In the genomic region with DNA sequence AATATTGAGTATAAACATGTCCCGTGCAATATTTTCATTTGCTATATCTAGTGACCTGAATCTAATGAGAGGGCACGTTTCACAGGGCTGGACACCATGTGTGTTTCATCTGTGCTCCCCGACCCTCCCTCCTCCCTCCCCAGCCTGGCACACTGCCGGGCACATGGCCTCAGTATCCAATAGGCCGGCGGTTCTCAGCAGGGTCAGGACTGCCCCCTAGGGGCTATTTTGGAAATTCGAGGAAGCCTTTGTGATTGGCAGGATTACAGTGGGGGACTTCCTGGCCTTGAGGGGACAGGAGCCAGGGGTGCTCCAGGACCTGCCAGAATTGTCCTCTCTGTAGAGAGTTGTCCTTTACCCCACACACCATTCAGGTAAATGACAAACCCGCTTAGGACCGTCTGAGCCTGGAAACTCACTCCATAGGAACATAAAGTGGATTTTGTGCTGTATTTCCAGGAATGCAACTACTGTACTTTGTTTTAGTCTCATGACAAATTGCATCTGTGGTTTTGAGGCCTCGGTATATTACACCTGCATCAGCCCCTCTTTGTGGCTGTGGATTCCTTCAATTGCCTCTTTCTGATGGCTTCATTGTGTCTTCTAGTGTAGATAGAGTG, we compare ENCODE assay signal across 8 cellular contexts.
DNase-seq lines count a peak whose midpoint lies in the region; ATAC-seq and TF ChIP-seq lines count a peak whose summit lies in the region.

No MANE protein-coding gene starts in this region.

- WGBS in suprapubic skin: 29% methylated on average over 10 of the region's 10 CpGs

- TF ChIP-seq CTCF in AG09319 (IDR thresholded peaks at IDR 0.05; ENCODE audit: low read depth, low read length) (peak; percentile 69), suprapubic skin (IDR thresholded peaks at IDR 0.05) (peak in 1 of 2 donors; percentile 27)

- no peaks in the 10 kb centered on the region for H3K9me3 ChIP-seq in naive thymus-derived CD4-positive, alpha-beta T cell (ENCODE audit: control insufficient read depth in 2 of 3, low read length in 3 of 3)
- H3K9me3 ChIP-seq in suprapubic skin: no peaks in the 10 kb centered on the region

- H3K4me1 Mint-ChIP-seq in naive thymus-derived CD4-positive, alpha-beta T cell: peaks cover 0 to 17% (median 6%) of the 10 kb centered on the region in 7 donors

- TF ChIP-seq EP300 in suprapubic skin (IDR thresholded peaks at IDR 0.05): no peak

- H3K27ac ChIP-seq in naive thymus-derived CD4-positive, alpha-beta T cell (ENCODE audit: low read depth, low read length): no peak overlapping the region
- H3K27ac ChIP-seq in suprapubic skin: no peak overlapping the region

- H3K36me3 Mint-ChIP-seq in naive thymus-derived CD4-positive, alpha-beta T cell: no peaks in the 10 kb centered on the region

- no peak for TF ChIP-seq POLR2A in suprapubic skin (IDR thresholded peaks at IDR 0.05)

- peaks cover 0 to 9% (median 0%) of the 10 kb centered on the region in 5 donors for H3K27me3 Mint-ChIP-seq in naive thymus-derived CD4-positive, alpha-beta T cell

- intact Hi-C loops in naive thymus-derived CD4-positive, alpha-beta T cell (cut with micrococcal nuclease): loop anchor here in 1 of 2 donors (5.0 kb wide), 1 partner anchor 103 kb away; no protein-coding TSS in a partner anchor

- H3K27ac Mint-ChIP-seq in naive thymus-derived CD4-positive, alpha-beta T cell: peak overlapping the region in 1 of 9 donors; percentile 53

- peaks cover 0 to 4% (median 0%) of the 10 kb centered on the region in 11 donors for H3K9me3 Mint-ChIP-seq in naive thymus-derived CD4-positive, alpha-beta T cell

- no peak overlapping the region for H3K4me3 ChIP-seq in naive thymus-derived CD4-positive, alpha-beta T cell (ENCODE audit: low read length)
- H3K4me3 ChIP-seq in suprapubic skin: no peak overlapping the region

- CTCF ChIA-PET in naive thymus-derived CD4-positive, alpha-beta T cell (lab: Charles Lee): no interaction called here

- ATAC-seq in GM18868 (IDR thresholded peaks at IDR 0.05; ENCODE audit: unreplicated experiment) (peak; percentile 79), HG02571 (IDR thresholded peaks at IDR 0.05; ENCODE audit: unreplicated experiment) (no peak)
- peak; percentile 41 for ATAC-seq in naive thymus-derived CD4-positive, alpha-beta T cell

- H3K36me3 ChIP-seq in naive thymus-derived CD4-positive, alpha-beta T cell (ENCODE audit: control insufficient read depth in 2 of 3, insufficient read depth in 3 of 3, low read length in 3 of 3): no peaks in the 10 kb centered on the region
- H3K36me3 ChIP-seq in suprapubic skin: no peaks in the 10 kb centered on the region

- no peaks in the 10 kb centered on the region for H3K27me3 ChIP-seq in naive thymus-derived CD4-positive, alpha-beta T cell (ENCODE audit: control insufficient read depth in 2 of 2, insufficient read depth in 2 of 2, low read length in 2 of 2)
- H3K27me3 ChIP-seq in suprapubic skin: peaks cover 23% of the 10 kb centered on the region

- peaks cover 0 to 3% of the 10 kb centered on the region in 2 donors for H3K4me1 ChIP-seq in naive thymus-derived CD4-positive, alpha-beta T cell (ENCODE audit: control insufficient read depth in 2 of 2, insufficient read depth in 2 of 2, low read length in 2 of 2)
- no peaks in the 10 kb centered on the region for H3K4me1 ChIP-seq in suprapubic skin

- POLR2A ChIA-PET in naive thymus-derived CD4-positive, alpha-beta T cell (lab: Charles Lee): no interaction called here

- no peak overlapping the region for H3K4me3 Mint-ChIP-seq in naive thymus-derived CD4-positive, alpha-beta T cell

- DNase-seq in AG09319 (ENCODE audit: extremely low read depth, low read depth) (peak; percentile 32), NOMO-1 treated with dmso at 0.1 percent for 144 hours (lab: John Stamatoyannopoulos, UW; ENCODE audit: unreplicated experiment) (peak; percentile 3), dermis microvascular lymphatic vessel endothelial cell (ENCODE audit: low read depth in 2 of 2) (peak; percentile 14 to 51), hippocampal formation (lab: John Stamatoyannopoulos, UW) (no peak), suprapubic skin (ENCODE audit: low spot score in 2 of 2) (no peak)
- peak in 1 of 9 donors; percentile 25 for DNase-seq in naive thymus-derived CD4-positive, alpha-beta T cell

Comparison
In these comparisons a context has a peak if more than half of its experiments do, and no peak if none do; other contexts are left out.
1. DNase-seq: peak in AG09319 (single experiment), NOMO-1 treated with dmso at 0.1 percent for 144 hours (single experiment) and dermis microvascular lymphatic vessel endothelial cell (2 of 2); none in hippocampal formation (0 of 2) and suprapubic skin (0 of 2).